Comparison of ENCODE assay signal across 17 cellular contexts in genomic region chr19:49609499-49610092, GRCh38. TPM values are rescaled to one million over a fixed set of nuclear protein-coding genes. Genes with fewer than 3 reads are reported as not detected.
DNase-seq lines count a peak whose midpoint lies in the region; ATAC-seq and TF ChIP-seq lines count a peak whose summit lies in the region.
"Had no signal": no experiment of that assay in that cellular context is flagged by ENCODE, and none has a peak within 500 bp of the region (broad histone marks: within the 10 kb centered on the region; RNA-seq: fewer than 3 reads in every experiment).

No MANE protein-coding gene starts in this region.

- H3K27ac ChIP-seq in HEK293 (ENCODE audit: extremely low read depth, low read depth, low read length) (no peak overlapping the region), subcutaneous abdominal adipose tissue (ENCODE audit: low read depth, low read length) (peak overlapping the region; percentile 55)
- H3K27ac ChIP-seq: BLaER1 had no signal

- no peak for ATAC-seq in activated T-cell treated with anti-CD3 and anti-CD28 coated beads, Interleukin-2, amount 50 U/mL, for 72 hours (replicated peaks in 1 of 2)
- ATAC-seq in stimulated activated effector memory CD8-positive, alpha-beta T cell treated with anti-CD3 and anti-CD28 coated beads, Interleukin-12 subunit alpha, Interleukin-12 subunit beta, amount 100 ng/mL, for 72 hours: no peak
- no peak for ATAC-seq in GM19467 (IDR thresholded peaks at IDR 0.05; ENCODE audit: unreplicated experiment)
- ATAC-seq: GM23338, HepG2 had no signal

- no peaks in the 10 kb centered on the region for H3K4me1 ChIP-seq in HEK293 (ENCODE audit: control insufficient read depth, insufficient read depth, low read length)
- H3K4me1 ChIP-seq in subcutaneous abdominal adipose tissue (ENCODE audit: control insufficient read depth in 5 of 5, insufficient read depth in 5 of 5, low read length in 5 of 5): peaks cover 0 to 41% (median 33%) of the 10 kb centered on the region in 5 donors
- H3K4me1 ChIP-seq: BLaER1 had no signal

- peak overlapping the region; percentile 33 for H3K27ac Mint-ChIP-seq in activated T-cell treated with anti-CD3 and anti-CD28 coated beads, Interleukin-2, amount 50 U/mL, for 24 hours
- no peak overlapping the region for H3K27ac Mint-ChIP-seq in activated T-cell treated with anti-CD3 and anti-CD28 coated beads, Interleukin-2, amount 50 U/mL, for 72 hours
- H3K27ac Mint-ChIP-seq in dendritic cell treated with granulocyte-macrophage colony-stimulating factor and Interleukin-4, amounts not matched to agents 40 ng/mL and 50 ng/mL, for 4 days: peak overlapping the region; percentile 42
- no peak overlapping the region for H3K27ac Mint-ChIP-seq in stimulated activated effector memory CD8-positive, alpha-beta T cell treated with anti-CD3 and anti-CD28 coated beads, Interleukin-12 subunit alpha, Interleukin-12 subunit beta, amount 100 ng/mL, for 72 hours
- H3K27ac Mint-ChIP-seq: CD4-positive, alpha-beta T cell; GM23338 had no signal

- no peaks in the 10 kb centered on the region for H3K27me3 Mint-ChIP-seq in activated T-cell treated with anti-CD3 and anti-CD28 coated beads, Interleukin-2, amount 50 U/mL, for 24 hours
- H3K27me3 Mint-ChIP-seq in activated T-cell treated with anti-CD3 and anti-CD28 coated beads, Interleukin-2, amount 50 U/mL, for 72 hours (ENCODE audit: low read depth): no peaks in the 10 kb centered on the region
- no peaks in the 10 kb centered on the region for H3K27me3 Mint-ChIP-seq in dendritic cell treated with granulocyte-macrophage colony-stimulating factor and Interleukin-4, amounts not matched to agents 40 ng/mL and 50 ng/mL, for 4 days
- H3K27me3 Mint-ChIP-seq: CD4-positive, alpha-beta T cell had no signal

- H3K27me3 ChIP-seq in subcutaneous abdominal adipose tissue (ENCODE audit: control insufficient read depth in 5 of 5, insufficient read depth in 4 of 5, low read length in 5 of 5): no peaks in the 10 kb centered on the region
- H3K27me3 ChIP-seq: BLaER1 had no signal

- no peak for DNase-seq in activated T-cell treated with anti-CD3 and anti-CD28 coated beads, Interleukin-2, amount 50 U/mL, for 24 hours
- DNase-seq in activated T-cell treated with anti-CD3 and anti-CD28 coated beads, Interleukin-2, amount 50 U/mL, for 72 hours: no peak
- DNase-seq in GM10248 (ENCODE audit: extremely low spot score): no peak
- DNase-seq in stimulated activated effector memory CD8-positive, alpha-beta T cell treated with anti-CD3 and anti-CD28 coated beads, Interleukin-12 subunit alpha, Interleukin-12 subunit beta, amount 100 ng/mL, for 72 hours (ENCODE audit: low spot score in 2 of 2): no peak
- DNase-seq: 8988T; AML-193; CD4-positive, alpha-beta T cell; DMS53; GF-D8; H7 had no signal

- POLR2A ChIA-PET in HEK293 (lab: Yijun Ruan, JAX): interaction anchor here (0.7 to 1.5 kb wide), 3 partner anchors 29 to 45 kb away, joined by 3 to 5 read pairs (median 4); partner anchors contain the start of genes NOSIP and RRAS
- POLR2A ChIA-PET in GM10248 (lab: Yijun Ruan, JAX): interaction anchor here (0.6 kb wide), 1 partner anchor 23 kb away, joined by 3 read pairs; no protein-coding TSS in a partner anchor

- intact Hi-C loops in dendritic cell treated with granulocyte-macrophage colony-stimulating factor and Interleukin-4, amounts not matched to agents 40 ng/mL and 50 ng/mL, for 4 days (cut with micrococcal nuclease): no loop called here

- no peak overlapping the region for H3K4me3 Mint-ChIP-seq in activated T-cell treated with anti-CD3 and anti-CD28 coated beads, Interleukin-2, amount 50 U/mL, for 24 hours
- H3K4me3 Mint-ChIP-seq in activated T-cell treated with anti-CD3 and anti-CD28 coated beads, Interleukin-2, amount 50 U/mL, for 72 hours: no peak overlapping the region
- no peak overlapping the region for H3K4me3 Mint-ChIP-seq in dendritic cell treated with granulocyte-macrophage colony-stimulating factor and Interleukin-4, amounts not matched to agents 40 ng/mL and 50 ng/mL, for 4 days
- H3K4me3 Mint-ChIP-seq in stimulated activated effector memory CD8-positive, alpha-beta T cell treated with anti-CD3 and anti-CD28 coated beads, Interleukin-12 subunit alpha, Interleukin-12 subunit beta, amount 100 ng/mL, for 72 hours: no peak overlapping the region
- H3K4me3 Mint-ChIP-seq: CD4-positive, alpha-beta T cell; GM23338 had no signal

- H3K36me3 Mint-ChIP-seq in activated T-cell treated with anti-CD3 and anti-CD28 coated beads, Interleukin-2, amount 50 U/mL, for 24 hours (ENCODE audit: low read depth): peaks cover 66% of the 10 kb centered on the region
- H3K36me3 Mint-ChIP-seq in activated T-cell treated with anti-CD3 and anti-CD28 coated beads, Interleukin-2, amount 50 U/mL, for 72 hours (ENCODE audit: insufficient read depth in 2 of 2): peaks cover 1 to 6% of the 10 kb centered on the region in 2 donors
- H3K36me3 Mint-ChIP-seq in dendritic cell treated with granulocyte-macrophage colony-stimulating factor and Interleukin-4, amounts not matched to agents 40 ng/mL and 50 ng/mL, for 4 days (ENCODE audit: low read depth): peaks cover 91% of the 10 kb centered on the region
- peaks cover 73% of the 10 kb centered on the region for H3K36me3 Mint-ChIP-seq in stimulated activated effector memory CD8-positive, alpha-beta T cell treated with anti-CD3 and anti-CD28 coated beads, Interleukin-12 subunit alpha, Interleukin-12 subunit beta, amount 100 ng/mL, for 72 hours

- H3K4me3 ChIP-seq in HEK293 (ENCODE audit: low read depth, low read length): no peak overlapping the region
- H3K4me3 ChIP-seq in subcutaneous abdominal adipose tissue (ENCODE audit: low read depth in 1 of 5, low read length in 5 of 5): no peak overlapping the region
- H3K4me3 ChIP-seq: BLaER1, GM23338 had no signal

- no peak overlapping the region for H3K9ac ChIP-seq in subcutaneous abdominal adipose tissue (ENCODE audit: low read length in 5 of 5)
- H3K9ac ChIP-seq: BLaER1 had no signal

- H3K36me3 ChIP-seq in HEK293 (ENCODE audit: control insufficient read depth in 2 of 2, insufficient read depth in 1 of 2, low read length in 2 of 2) (peaks cover 53 to 84% of the 10 kb centered on the region in 2 experiments), subcutaneous abdominal adipose tissue (ENCODE audit: control insufficient read depth in 5 of 5, insufficient read depth in 5 of 5, low read length in 5 of 5) (peaks cover 0 to 53% (median 15%) of the 10 kb centered on the region in 5 donors)

- no peaks in the 10 kb centered on the region for H3K9me3 Mint-ChIP-seq in activated T-cell treated with anti-CD3 and anti-CD28 coated beads, Interleukin-2, amount 50 U/mL, for 24 hours
- H3K9me3 Mint-ChIP-seq in activated T-cell treated with anti-CD3 and anti-CD28 coated beads, Interleukin-2, amount 50 U/mL, for 72 hours: no peaks in the 10 kb centered on the region
- no peaks in the 10 kb centered on the region for H3K9me3 Mint-ChIP-seq in dendritic cell treated with granulocyte-macrophage colony-stimulating factor and Interleukin-4, amounts not matched to agents 40 ng/mL and 50 ng/mL, for 4 days
- H3K9me3 Mint-ChIP-seq in stimulated activated effector memory CD8-positive, alpha-beta T cell treated with anti-CD3 and anti-CD28 coated beads, Interleukin-12 subunit alpha, Interleukin-12 subunit beta, amount 100 ng/mL, for 72 hours: no peaks in the 10 kb centered on the region
- H3K9me3 Mint-ChIP-seq: CD4-positive, alpha-beta T cell; GM23338 had no signal

- CTCF ChIA-PET in HEK293 (lab: Yijun Ruan, JAX) (interaction anchor here (0.9 kb wide), 1 partner anchor 38 kb away, joined by 4 read pairs; no protein-coding TSS in a partner anchor), GM10248 (lab: Yijun Ruan, JAX) (interaction anchor here (2.0 kb wide), 1 partner anchor 39 kb away, joined by 5 read pairs; no protein-coding TSS in a partner anchor)

- TF ChIP-seq CTCF in HEK293 (tag by site-specific recombination; IDR thresholded peaks at IDR 0.05) (no peak), GM10248 (IDR thresholded peaks at IDR 0.05; ENCODE audit: control extremely low read depth, extremely low read depth, low read depth, missing control alignments) (no peak)

- peaks cover 18% of the 10 kb centered on the region for H3K4me1 Mint-ChIP-seq in activated T-cell treated with anti-CD3 and anti-CD28 coated beads, Interleukin-2, amount 50 U/mL, for 24 hours (ENCODE audit: low read depth)
- H3K4me1 Mint-ChIP-seq in activated T-cell treated with anti-CD3 and anti-CD28 coated beads, Interleukin-2, amount 50 U/mL, for 72 hours (ENCODE audit: low read depth): peaks cover 18% of the 10 kb centered on the region
- H3K4me1 Mint-ChIP-seq in dendritic cell treated with granulocyte-macrophage colony-stimulating factor and Interleukin-4, amounts not matched to agents 40 ng/mL and 50 ng/mL, for 4 days (ENCODE audit: low read depth): peaks cover 24% of the 10 kb centered on the region
- peaks cover 22% of the 10 kb centered on the region for H3K4me1 Mint-ChIP-seq in stimulated activated effector memory CD8-positive, alpha-beta T cell treated with anti-CD3 and anti-CD28 coated beads, Interleukin-12 subunit alpha, Interleukin-12 subunit beta, amount 100 ng/mL, for 72 hours
- H3K4me1 Mint-ChIP-seq: GM23338 had no signal

- H3K9me3 ChIP-seq in HEK293 (ENCODE audit: control insufficient read depth, insufficient read depth, low read depth, low read length) (no peaks in the 10 kb centered on the region), subcutaneous abdominal adipose tissue (ENCODE audit: control insufficient read depth in 5 of 5, low read length in 5 of 5) (no peaks in the 10 kb centered on the region)
- H3K9me3 ChIP-seq: BLaER1 had no signal

TF ChIP-seq in HEK293, 187 proteins besides CTCF, POLR2A, EP300 and RAD21 (continues in another document):
- TF ChIP-seq ZNF623 (tag by site-specific recombination; IDR thresholded peaks at IDR 0.05): peak; percentile 98
- no peak for TF ChIP-seq ZNF639 (tag by site-specific recombination; IDR thresholded peaks at IDR 0.05)

RNA-seq across cellular contexts. Expression of gene PRR12, which starts 18.6 kb away (rescaled TPM):
- 10 to 100 TPM; 23.9 to 24.6 TPM for total RNA-seq in activated T-cell treated with anti-CD3 and anti-CD28 coated beads, Interleukin-2, amount 50 U/mL, for 72 hours

RNA-seq across cellular contexts. Expression of gene PRRG2, which starts 28.5 kb away (rescaled TPM):
- total RNA-seq in activated T-cell treated with anti-CD3 and anti-CD28 coated beads, Interleukin-2, amount 50 U/mL, for 72 hours: 1 to 10 TPM in 1 of 2 donors, under 1 TPM in 1; 0.88 to 1.1 TPM

RNA-seq across cellular contexts. Expression of gene NOSIP, which starts 29.2 kb away (rescaled TPM):
- 10 to 100 TPM; 66.0 to 72.7 TPM for total RNA-seq in activated T-cell treated with anti-CD3 and anti-CD28 coated beads, Interleukin-2, amount 50 U/mL, for 72 hours

RNA-seq across cellular contexts. Expression of gene RRAS, which starts 30.3 kb away (rescaled TPM):
- 10 to 100 TPM; 11.3 to 13.5 TPM for total RNA-seq in activated T-cell treated with anti-CD3 and anti-CD28 coated beads, Interleukin-2, amount 50 U/mL, for 72 hours

RNA-seq across cellular contexts. Expression of gene SCAF1, which starts 32.4 kb away (rescaled TPM):
- 10 to 100 TPM; 57.7 to 60.1 TPM for total RNA-seq in activated T-cell treated with anti-CD3 and anti-CD28 coated beads, Interleukin-2, amount 50 U/mL, for 72 hours

Comparison
In these comparisons a context has a peak if more than half of its experiments do, and no peak if none do; other contexts are left out.
1. H3K27ac Mint-ChIP-seq: peak in activated T-cell treated with anti-CD3 and anti-CD28 coated beads, Interleukin-2, amount 50 U/mL, for 24 hours (single experiment) and dendritic cell treated with granulocyte-macrophage colony-stimulating factor and Interleukin-4, amounts not matched to agents 40 ng/mL and 50 ng/mL, for 4 days (single experiment); none in activated T-cell treated with anti-CD3 and anti-CD28 coated beads, Interleukin-2, amount 50 U/mL, for 72 hours (single experiment) and stimulated activated effector memory CD8-positive, alpha-beta T cell treated with anti-CD3 and anti-CD28 coated beads, Interleukin-12 subunit alpha, Interleukin-12 subunit beta, amount 100 ng/mL, for 72 hours (single experiment).